Comparison of ENCODE assay signal across 12 cellular contexts in genomic region chr4:174358410-174358809, GRCh38.
A peak's percentile ranks its signal among the peaks of the same experiment; 100 is the strongest.
DNase-seq lines count a peak whose midpoint lies in the region; ATAC-seq and TF ChIP-seq lines count a peak whose summit lies in the region.
"Had no signal": no experiment of that assay in that cellular context is flagged by ENCODE, and none has a peak within 500 bp of the region (broad histone marks: within the 10 kb centered on the region; RNA-seq: fewer than 3 reads in every experiment).

No MANE protein-coding gene starts in this region.

- no peak overlapping the region for H3K4me2 ChIP-seq in mesenchymal stem cell (ENCODE audit: low read length, poor library complexity, severe bottlenecking)

- H3K4me3 ChIP-seq in mesenchymal stem cell (ENCODE audit: insufficient read depth in 1 of 2, low read depth in 1 of 2, low read length in 2 of 2) (no peak overlapping the region), tibial nerve (no peak overlapping the region)
- H3K4me3 ChIP-seq: heart right ventricle, uterus had no signal

- peak overlapping the region; percentile 75 for H4K8ac ChIP-seq in mesenchymal stem cell (ENCODE audit: low read length)

- WGBS in mesenchymal stem cell, result 77% methylated on average over 1 of the region's 1 CpG
- 82 to 90% methylated on average over 1 of the region's 1 CpG for WGBS in tibial nerve, 2 donors

- H3K9me3 ChIP-seq in mesenchymal stem cell (ENCODE audit: control insufficient read depth, low read length) (no peaks in the 10 kb centered on the region), tibial nerve (no peaks in the 10 kb centered on the region)
- H3K9me3 ChIP-seq: heart right ventricle, uterus had no signal

- H3K4me1 ChIP-seq in mesenchymal stem cell (ENCODE audit: control insufficient read depth, insufficient read depth, low read depth, low read length), result peaks cover 2% of the 10 kb centered on the region
- no peaks in the 10 kb centered on the region for H3K4me1 ChIP-seq in tibial nerve
- H3K4me1 ChIP-seq: heart right ventricle, uterus had no signal

- DNase-seq in activated T-cell treated with anti-CD3 and anti-CD28 coated beads, Interleukin-2, amount 50 U/mL, for 4 hours, result no peak
- DNase-seq in activated T-cell treated with anti-CD3 and anti-CD28 coated beads for 4 hours (no peak), mesenchymal stem cell (no peak), NCI-H2107 treated with DMSO at 0.1 percent for 48 hours (lab: John Stamatoyannopoulos, UW; ENCODE audit: unreplicated experiment) (no peak), tibial nerve (ENCODE audit: low spot score in 2 of 2) (no peak), SHP77 treated with DMSO at 0.1 percent for 48 hours (lab: John Stamatoyannopoulos, UW) (no peak)
- DNase-seq: activated gamma-delta T cell treated with Interleukin-2 at 50 U/mL for 16 hours, heart right ventricle, NCI-H1417, uterus had no signal

- H3K27ac ChIP-seq in mesenchymal stem cell (ENCODE audit: low read length, poor library complexity, severe bottlenecking) (no peak overlapping the region), tibial nerve (no peak overlapping the region)
- H3K27ac ChIP-seq: heart right ventricle, uterus had no signal

- no peaks in the 10 kb centered on the region for H3K79me1 ChIP-seq in mesenchymal stem cell (replicated peaks; ENCODE audit: low read length, poor library complexity, severe bottlenecking)

- H3K36me3 Mint-ChIP-seq in activated T-cell treated with anti-CD3 and anti-CD28 coated beads, Interleukin-2, amount 50 U/mL, for 4 hours (ENCODE audit: insufficient read depth), result no peaks in the 10 kb centered on the region

- no peak overlapping the region for H3K23ac ChIP-seq in mesenchymal stem cell (ENCODE audit: low read length in 2 of 2)

- H3K36me3 ChIP-seq in mesenchymal stem cell (ENCODE audit: control insufficient read depth in 1 of 2, insufficient read depth in 2 of 2, low read depth in 1 of 2, low read length in 2 of 2), result no peaks in the 10 kb centered on the region
- H3K36me3 ChIP-seq in tibial nerve, result no peaks in the 10 kb centered on the region
- H3K36me3 ChIP-seq: heart right ventricle, uterus had no signal

- ATAC-seq in activated T-cell treated with anti-CD3 and anti-CD28 coated beads, Interleukin-2, amount 50 U/mL, for 4 hours, result peak; percentile 11 to 19
- ATAC-seq in GM21737 (IDR thresholded peaks at IDR 0.05; ENCODE audit: unreplicated experiment) (peak; percentile 55), HG03159 (IDR thresholded peaks at IDR 0.05; ENCODE audit: unreplicated experiment) (peak; percentile 47)
- ATAC-seq: heart right ventricle had no signal

- peaks cover 6% of the 10 kb centered on the region for H3K4me1 Mint-ChIP-seq in activated T-cell treated with anti-CD3 and anti-CD28 coated beads, Interleukin-2, amount 50 U/mL, for 4 hours (ENCODE audit: low read depth)

- no peak overlapping the region for H2BK15ac ChIP-seq in mesenchymal stem cell (ENCODE audit: low read depth, poor library complexity, severe bottlenecking)

- no peak overlapping the region for H3K18ac ChIP-seq in mesenchymal stem cell (ENCODE audit: low read depth in 1 of 2, low read length in 2 of 2)

- H2BK12ac ChIP-seq in mesenchymal stem cell (ENCODE audit: low read length in 2 of 2), result no peak overlapping the region

- no peak overlapping the region for H4K91ac ChIP-seq in mesenchymal stem cell (ENCODE audit: low read length)

- no peak for TF ChIP-seq CTCF in tibial nerve (IDR thresholded peaks at IDR 0.05)

- H3K27me3 ChIP-seq in mesenchymal stem cell (ENCODE audit: control insufficient read depth in 1 of 2, insufficient read depth in 1 of 2, low read length in 2 of 2) (no peaks in the 10 kb centered on the region), tibial nerve (no peaks in the 10 kb centered on the region)
- H3K27me3 ChIP-seq: heart right ventricle, uterus had no signal

- H3K4ac ChIP-seq in mesenchymal stem cell (ENCODE audit: low read depth in 1 of 2, low read length in 2 of 2), result no peak overlapping the region

- H3K4me3 Mint-ChIP-seq in activated T-cell treated with anti-CD3 and anti-CD28 coated beads, Interleukin-2, amount 50 U/mL, for 4 hours, result no peak overlapping the region

- H3K27me3 Mint-ChIP-seq in activated T-cell treated with anti-CD3 and anti-CD28 coated beads, Interleukin-2, amount 50 U/mL, for 4 hours (ENCODE audit: low read depth), result peaks cover 10% of the 10 kb centered on the region

- H3K14ac ChIP-seq in mesenchymal stem cell (ENCODE audit: low read length in 2 of 2), result no peak overlapping the region

- no peak overlapping the region for H2BK120ac ChIP-seq in mesenchymal stem cell (ENCODE audit: low read depth, low read length)

- H3K9me3 Mint-ChIP-seq in activated T-cell treated with anti-CD3 and anti-CD28 coated beads, Interleukin-2, amount 50 U/mL, for 4 hours, result no peaks in the 10 kb centered on the region

- H3K9ac ChIP-seq in mesenchymal stem cell (ENCODE audit: low read length), result no peak overlapping the region

- TF ChIP-seq POLR2A in tibial nerve (IDR thresholded peaks at IDR 0.05), result no peak

- no peak overlapping the region for H2AK5ac ChIP-seq in mesenchymal stem cell (ENCODE audit: low read length, severe bottlenecking)

- no peak overlapping the region for H2AFZ ChIP-seq in mesenchymal stem cell (ENCODE audit: low read depth, low read length)

- no peak overlapping the region for H2BK5ac ChIP-seq in mesenchymal stem cell (ENCODE audit: low read depth, low read length, poor library complexity, severe bottlenecking)

- no peak for TF ChIP-seq EP300 in tibial nerve (IDR thresholded peaks at IDR 0.05)
